1 cellular context compared by ENCODE assay signal in genomic region chr16:68737046-68737729, GRCh38.
TF ChIP-seq lines count a peak whose summit lies in the region.

Gene CDH1, plus strand, starts transcription at chr16:68737292. Its CDS starts 124 bp downstream, at chr16:68737416.

TF ChIP-seq in HepG2, 621 proteins besides CTCF, POLR2A, EP300 and RAD21 (continued from another document):
- peak; percentile 69 for TF ChIP-seq SPEN (CRISPR knock-in tag; IDR thresholded peaks at IDR 0.05; ENCODE audit: low read depth)
- TF ChIP-seq ARHGAP35 (CRISPR knock-in tag; IDR thresholded peaks at IDR 0.05; ENCODE audit: borderline replicate concordance) = peak; percentile 38; the same call in 1 of the 2 replicates
- TF ChIP-seq ZNF709 (CRISPR knock-in tag; IDR thresholded peaks at IDR 0.05) = peak; percentile 74; the same call in 1 of the 2 replicates
- TF ChIP-seq ARID4A (CRISPR knock-in tag; IDR thresholded peaks at IDR 0.05; ENCODE audit: borderline replicate concordance) = peak; percentile 54
- TF ChIP-seq, protein P1, sequence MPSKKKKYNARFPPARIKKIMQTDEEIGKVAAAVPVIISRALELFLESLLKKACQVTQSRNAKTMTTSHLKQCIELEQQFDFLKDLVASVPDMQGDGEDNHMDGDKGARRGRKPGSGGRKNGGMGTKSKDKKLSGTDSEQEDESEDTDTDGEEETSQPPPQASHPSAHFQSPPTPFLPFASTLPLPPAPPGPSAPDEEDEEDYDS (CRISPR knock-in tag; IDR thresholded peaks at IDR 0.05) = peak; percentile 44
- TF ChIP-seq RBM39 (IDR thresholded peaks at IDR 0.05; ENCODE audit: low read depth, low read length, poor library complexity, severe bottlenecking) = no peak
- TF ChIP-seq GTF2F1 (IDR thresholded peaks at IDR 0.05; ENCODE audit: low read length) = no peak
- no peak for TF ChIP-seq ZNF761 (CRISPR knock-in tag; conservative IDR thresholded peaks at IDR 0.05)
- TF ChIP-seq ZNF766 (CRISPR knock-in tag; IDR thresholded peaks at IDR 0.05; ENCODE audit: borderline replicate concordance) = 0 out of 2 replicates have a peak, but pooled peaks have one; percentile 27
- TF ChIP-seq ZMYM2 (CRISPR knock-in tag; IDR thresholded peaks at IDR 0.05) = 0 out of 2 replicates have a peak, but pooled peaks have one; percentile 40
- TF ChIP-seq PCBP1 (IDR thresholded peaks at IDR 0.05; ENCODE audit: borderline replicate concordance, low read depth, low read length) = no peak
- TF ChIP-seq HNRNPLL (IDR thresholded peaks at IDR 0.05; ENCODE audit: low read depth, low read length, poor library complexity, severe bottlenecking) = no peak
- peak; percentile 65 for TF ChIP-seq GABPB1 (CRISPR knock-in tag; IDR thresholded peaks at IDR 0.05)
- TF ChIP-seq, protein P2, sequence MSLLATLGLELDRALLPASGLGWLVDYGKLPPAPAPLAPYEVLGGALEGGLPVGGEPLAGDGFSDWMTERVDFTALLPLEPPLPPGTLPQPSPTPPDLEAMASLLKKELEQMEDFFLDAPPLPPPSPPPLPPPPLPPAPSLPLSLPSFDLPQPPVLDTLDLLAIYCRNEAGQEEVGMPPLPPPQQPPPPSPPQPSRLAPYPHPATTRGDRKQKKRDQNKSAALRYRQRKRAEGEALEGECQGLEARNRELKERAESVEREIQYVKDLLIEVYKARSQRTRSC (CRISPR knock-in tag; IDR thresholded peaks at IDR 0.05; ENCODE audit: low read depth) = 0 out of 2 replicates have a peak, but pooled peaks have one; percentile 67
- peak; percentile 57; the same call in 1 of the 2 replicates for TF ChIP-seq ZNF274 (CRISPR knock-in tag; IDR thresholded peaks at IDR 0.05)
- peak; percentile 77 for TF ChIP-seq NFYC (CRISPR knock-in tag; IDR thresholded peaks at IDR 0.05)
- TF ChIP-seq ZNF296 (CRISPR knock-in tag; conservative IDR thresholded peaks at IDR 0.05) = no peak
- 0 out of 2 replicates have a peak, but pooled peaks have one; percentile 47 for TF ChIP-seq KDM5B (CRISPR knock-in tag; IDR thresholded peaks at IDR 0.05; ENCODE audit: borderline replicate concordance)
- TF ChIP-seq ZMYM3 (CRISPR knock-in tag; IDR thresholded peaks at IDR 0.05) = no peak
- peak; percentile 86 for TF ChIP-seq HES4 (CRISPR knock-in tag; IDR thresholded peaks at IDR 0.05; ENCODE audit: borderline replicate concordance)
- peak; percentile 88; the same call in 1 of the 2 replicates for TF ChIP-seq DNMT1 (CRISPR knock-in tag; IDR thresholded peaks at IDR 0.05)
- TF ChIP-seq KLF12 (CRISPR knock-in tag; IDR thresholded peaks at IDR 0.05; ENCODE audit: borderline replicate concordance) = peak; percentile 21; the same call in 1 of the 2 replicates
- TF ChIP-seq, protein P3, sequence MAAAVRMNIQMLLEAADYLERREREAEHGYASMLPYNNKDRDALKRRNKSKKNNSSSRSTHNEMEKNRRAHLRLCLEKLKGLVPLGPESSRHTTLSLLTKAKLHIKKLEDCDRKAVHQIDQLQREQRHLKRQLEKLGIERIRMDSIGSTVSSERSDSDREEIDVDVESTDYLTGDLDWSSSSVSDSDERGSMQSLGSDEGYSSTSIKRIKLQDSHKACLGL (CRISPR knock-in tag; IDR thresholded peaks at IDR 0.05) = peak; percentile 72; the same call in 1 of the 2 replicates
- 0 out of 2 replicates have a peak, but pooled peaks have one; percentile 47 for TF ChIP-seq ZC3H13 (CRISPR knock-in tag; IDR thresholded peaks at IDR 0.05)
- 0 out of 2 replicates have a peak, but pooled peaks have one; percentile 2 for TF ChIP-seq MYC (CRISPR knock-in tag; IDR thresholded peaks at IDR 0.05; ENCODE audit: borderline replicate concordance)
- peak; percentile 29; the same call in 1 of the 2 replicates for TF ChIP-seq HDAC1 (CRISPR knock-in tag; IDR thresholded peaks at IDR 0.05)
